ENCODE assay signal across 14 cellular contexts in the genomic region with DNA sequence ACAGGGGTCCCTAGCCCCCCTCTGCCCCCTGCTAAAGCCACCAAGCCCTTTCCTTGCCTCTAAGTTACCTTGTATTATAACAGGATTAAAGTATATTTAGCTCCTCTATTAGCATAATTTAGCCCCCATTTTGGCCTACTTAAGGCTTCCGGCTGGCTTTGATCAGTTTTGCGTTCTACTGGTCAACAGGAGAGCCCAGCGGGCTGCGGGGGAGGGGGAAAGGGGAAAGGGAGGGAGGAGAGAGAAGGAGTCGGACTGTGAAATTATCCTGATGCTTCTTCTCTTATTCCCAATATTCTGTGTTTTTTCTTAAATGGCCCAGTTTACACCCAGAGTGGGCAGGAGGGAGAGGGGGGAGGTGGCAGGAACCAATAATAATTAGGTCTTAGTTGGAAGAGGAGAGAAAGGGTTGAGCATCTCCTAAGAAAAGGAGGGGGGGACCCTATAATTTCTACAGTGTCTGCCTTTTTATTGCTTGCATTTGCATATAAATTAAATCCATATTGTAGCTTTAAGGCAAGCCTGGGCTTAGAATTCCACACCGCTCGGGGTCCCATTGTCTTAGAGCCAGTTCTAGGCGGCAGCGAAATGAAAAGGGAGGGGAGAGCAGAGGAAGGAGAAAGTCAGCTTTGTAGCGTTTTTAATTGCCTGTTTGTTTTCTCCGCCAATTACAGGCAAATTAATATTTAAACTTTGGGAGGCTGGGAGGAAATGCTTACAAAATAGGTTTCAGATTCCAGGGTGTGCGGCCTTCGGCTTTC. TPM values are rescaled to one million over a fixed set of nuclear protein-coding genes. Genes with fewer than 3 reads are reported as not detected.
DNase-seq lines count a peak whose midpoint lies in the region; ATAC-seq and TF ChIP-seq lines count a peak whose summit lies in the region.
"Had no signal": no experiment of that assay in that cellular context is flagged by ENCODE, and none has a peak within 500 bp of the region (broad histone marks: within the 10 kb centered on the region; RNA-seq: fewer than 3 reads in every experiment).

No MANE protein-coding gene starts in this region.

- WGBS in mesenchymal stem cell: 69% methylated on average over 12 of the region's 13 CpGs
- WGBS in thyroid gland, 2 donors: 49 to 50% methylated on average over 13 of the region's 13 CpGs

- H3K4ac ChIP-seq in mesenchymal stem cell (ENCODE audit: low read depth in 1 of 2, low read length in 2 of 2): no peak overlapping the region

- no peaks in the 10 kb centered on the region for H3K9me3 Mint-ChIP-seq in stimulated activated naive CD8-positive, alpha-beta T cell treated with anti-CD3 and anti-CD28 coated beads, Interleukin-15, amount 100 ng/mL, for 72 hours
- H3K9me3 Mint-ChIP-seq in brain: no peaks in the 10 kb centered on the region
- no peaks in the 10 kb centered on the region for H3K9me3 Mint-ChIP-seq in activated CD8-positive, alpha-beta T cell treated with anti-CD3 and anti-CD28 coated beads for 36 hours
- H3K9me3 Mint-ChIP-seq: activated naive CD4-positive, alpha-beta T cell treated with anti-CD3 and anti-CD28 coated beads, Interleukin-2, amount 50 U/mL, for 72 hours had no signal

- no peak overlapping the region for H2AFZ ChIP-seq in mesenchymal stem cell (ENCODE audit: low read depth, low read length)

- no peak overlapping the region for H3K18ac ChIP-seq in mesenchymal stem cell (ENCODE audit: low read depth in 1 of 2, low read length in 2 of 2)

- intact Hi-C loops in activated CD8-positive, alpha-beta T cell treated with anti-CD3 and anti-CD28 coated beads for 36 hours (cut with micrococcal nuclease): no loop called here
- intact Hi-C loops in thyroid gland (cut with DNase I): no loop called here

- no peaks in the 10 kb centered on the region for H3K4me1 ChIP-seq in mesenchymal stem cell (ENCODE audit: control insufficient read depth, insufficient read depth, low read depth, low read length)
- no peaks in the 10 kb centered on the region for H3K4me1 ChIP-seq in thyroid gland

- peaks cover 84% of the 10 kb centered on the region for H3K27me3 Mint-ChIP-seq in stimulated activated naive CD8-positive, alpha-beta T cell treated with anti-CD3 and anti-CD28 coated beads, Interleukin-15, amount 100 ng/mL, for 72 hours
- H3K27me3 Mint-ChIP-seq in brain: peaks cover 88% of the 10 kb centered on the region
- peaks cover 46% of the 10 kb centered on the region for H3K27me3 Mint-ChIP-seq in activated CD8-positive, alpha-beta T cell treated with anti-CD3 and anti-CD28 coated beads for 36 hours

- TF ChIP-seq POLR2A in thyroid gland (IDR thresholded peaks at IDR 0.05): no peak

- H2AK5ac ChIP-seq in mesenchymal stem cell (ENCODE audit: low read length, severe bottlenecking): no peak overlapping the region

- H2BK5ac ChIP-seq in mesenchymal stem cell (ENCODE audit: low read depth, low read length, poor library complexity, severe bottlenecking): no peak overlapping the region

- no peak overlapping the region for H2BK12ac ChIP-seq in mesenchymal stem cell (ENCODE audit: low read length in 2 of 2)

- no peak for DNase-seq in stimulated activated naive CD8-positive, alpha-beta T cell treated with anti-CD3 and anti-CD28 coated beads, Interleukin-15, amount 100 ng/mL, for 72 hours
- no peak for DNase-seq in stimulated activated naive CD8-positive, alpha-beta T cell treated with anti-CD3 and anti-CD28 coated beads, Interleukin-15, Interleukin-2, amounts not matched to agents 100 U/mL and 50 U/mL, for 24 hours
- DNase-seq in mesenchymal stem cell: no peak
- DNase-seq in activated CD8-positive, alpha-beta T cell treated with anti-CD3 and anti-CD28 coated beads for 36 hours: no peak
- no peak for DNase-seq in SK-N-DZ (ENCODE audit: low spot score)
- DNase-seq in thyroid gland: no peak
- no peak for DNase-seq in activated CD4-positive, alpha-beta T cell treated with anti-CD3 and anti-CD28 coated beads for 1 hour
- DNase-seq: activated CD4-positive, alpha-beta T cell treated with anti-CD3 and anti-CD28 coated beads, Interleukin-2, amount 50 U/mL, for 4 hours; IMR-90 had no signal

- CTCF ChIA-PET in activated CD8-positive, alpha-beta T cell treated with anti-CD3 and anti-CD28 coated beads for 36 hours (lab: Charles Lee): interaction anchor here (0.7 kb wide), 1 partner anchor 9 kb away, joined by 3 read pairs; no protein-coding TSS in a partner anchor

- no peaks in the 10 kb centered on the region for H3K79me1 ChIP-seq in mesenchymal stem cell (replicated peaks; ENCODE audit: low read length, poor library complexity, severe bottlenecking)

- H2BK120ac ChIP-seq in mesenchymal stem cell (ENCODE audit: low read depth, low read length): no peak overlapping the region

- no peak overlapping the region for H3K27ac Mint-ChIP-seq in stimulated activated naive CD8-positive, alpha-beta T cell treated with anti-CD3 and anti-CD28 coated beads, Interleukin-15, amount 100 ng/mL, for 72 hours
- peak overlapping the region in 2 of 5 experiments; percentile 93 for H3K27ac Mint-ChIP-seq in brain
- no peak overlapping the region for H3K27ac Mint-ChIP-seq in activated CD8-positive, alpha-beta T cell treated with anti-CD3 and anti-CD28 coated beads for 36 hours
- H3K27ac Mint-ChIP-seq: activated naive CD4-positive, alpha-beta T cell treated with anti-CD3 and anti-CD28 coated beads, Interleukin-2, amount 50 U/mL, for 72 hours had no signal

- ATAC-seq in stimulated activated naive CD8-positive, alpha-beta T cell treated with anti-CD3 and anti-CD28 coated beads, Interleukin-15, amount 100 ng/mL, for 72 hours: no peak
- ATAC-seq in stimulated activated naive CD8-positive, alpha-beta T cell treated with anti-CD3 and anti-CD28 coated beads, Interleukin-15, Interleukin-2, amounts not matched to agents 100 U/mL and 50 U/mL, for 24 hours: no peak
- no peak for ATAC-seq in activated CD8-positive, alpha-beta T cell treated with anti-CD3 and anti-CD28 coated beads for 36 hours
- ATAC-seq: activated naive CD4-positive, alpha-beta T cell treated with anti-CD3 and anti-CD28 coated beads, Interleukin-2, amount 50 U/mL, for 72 hours had no signal

- H3K36me3 ChIP-seq in mesenchymal stem cell (ENCODE audit: control insufficient read depth in 1 of 2, insufficient read depth in 2 of 2, low read depth in 1 of 2, low read length in 2 of 2) (no peaks in the 10 kb centered on the region), thyroid gland (no peaks in the 10 kb centered on the region)

- H2BK15ac ChIP-seq in mesenchymal stem cell (ENCODE audit: low read depth, poor library complexity, severe bottlenecking): no peak overlapping the region

- H3K4me2 ChIP-seq in mesenchymal stem cell (ENCODE audit: low read length, poor library complexity, severe bottlenecking): no peak overlapping the region

- H3K14ac ChIP-seq in mesenchymal stem cell (ENCODE audit: low read length in 2 of 2): no peak overlapping the region

- POLR2A ChIA-PET in activated CD8-positive, alpha-beta T cell treated with anti-CD3 and anti-CD28 coated beads for 36 hours (lab: Charles Lee): no interaction called here

- no peak overlapping the region for H4K8ac ChIP-seq in mesenchymal stem cell (ENCODE audit: low read length)

- no peaks in the 10 kb centered on the region for H3K36me3 Mint-ChIP-seq in brain
- H3K36me3 Mint-ChIP-seq in activated CD8-positive, alpha-beta T cell treated with anti-CD3 and anti-CD28 coated beads for 36 hours (ENCODE audit: low read depth): no peaks in the 10 kb centered on the region

- H3K9ac ChIP-seq in mesenchymal stem cell (ENCODE audit: low read length): peak overlapping the region; percentile 66

- no peak overlapping the region for H3K4me3 ChIP-seq in mesenchymal stem cell (ENCODE audit: insufficient read depth in 1 of 2, low read depth in 1 of 2, low read length in 2 of 2)
- H3K4me3 ChIP-seq in thyroid gland (replicated peaks in 1 of 3): no peak overlapping the region

- H3K9me3 ChIP-seq in mesenchymal stem cell (ENCODE audit: control insufficient read depth, low read length) (no peaks in the 10 kb centered on the region), thyroid gland (no peaks in the 10 kb centered on the region)

- no peak overlapping the region for H4K91ac ChIP-seq in mesenchymal stem cell (ENCODE audit: low read length)

- no peaks in the 10 kb centered on the region for H3K27me3 ChIP-seq in mesenchymal stem cell (ENCODE audit: control insufficient read depth in 1 of 2, insufficient read depth in 1 of 2, low read length in 2 of 2)
- H3K27me3 ChIP-seq in thyroid gland: no peaks in the 10 kb centered on the region

- TF ChIP-seq CTCF in brain (conservative IDR thresholded peaks at IDR 0.05): no peak
- TF ChIP-seq CTCF in activated CD8-positive, alpha-beta T cell treated with anti-CD3 and anti-CD28 coated beads for 36 hours (IDR thresholded peaks at IDR 0.05): no peak
- no peak for TF ChIP-seq CTCF in thyroid gland (IDR thresholded peaks at IDR 0.05)

- H3K27ac ChIP-seq in mesenchymal stem cell (ENCODE audit: low read length, poor library complexity, severe bottlenecking): no peak overlapping the region
- H3K27ac ChIP-seq in thyroid gland: no peak overlapping the region

- peak overlapping the region; percentile 31 to 67 for H3K4me3 Mint-ChIP-seq in stimulated activated naive CD8-positive, alpha-beta T cell treated with anti-CD3 and anti-CD28 coated beads, Interleukin-15, amount 100 ng/mL, for 72 hours
- H3K4me3 Mint-ChIP-seq in brain: peak overlapping the region; percentile 44 to 82 (median 74)
- no peak overlapping the region for H3K4me3 Mint-ChIP-seq in activated CD8-positive, alpha-beta T cell treated with anti-CD3 and anti-CD28 coated beads for 36 hours

- H3K4me1 Mint-ChIP-seq in stimulated activated naive CD8-positive, alpha-beta T cell treated with anti-CD3 and anti-CD28 coated beads, Interleukin-15, amount 100 ng/mL, for 72 hours: peaks cover 10% of the 10 kb centered on the region
- H3K4me1 Mint-ChIP-seq in brain: peaks cover 35% of the 10 kb centered on the region
- no peaks in the 10 kb centered on the region for H3K4me1 Mint-ChIP-seq in activated CD8-positive, alpha-beta T cell treated with anti-CD3 and anti-CD28 coated beads for 36 hours (ENCODE audit: low read depth)

- no peak overlapping the region for H3K23ac ChIP-seq in mesenchymal stem cell (ENCODE audit: low read length in 2 of 2)

RNA-seq across cellular contexts. Expression of gene EN1, which starts 39.6 kb away (rescaled TPM):
- not detected for polyA plus RNA-seq in brain (ENCODE audit: insufficient read depth, low read depth, low replicate concordance)
- polyA plus RNA-seq in mesenchymal stem cell (2013, experiment 1 of 2): not detected
- polyA plus RNA-seq in mesenchymal stem cell (2013, experiment 2 of 2): not detected
- total RNA-seq in activated CD8-positive, alpha-beta T cell treated with anti-CD3 and anti-CD28 coated beads for 36 hours: not detected
- polyA plus RNA-seq in SK-N-DZ (2014; cell fraction: cytosol; rRNA removed): 0.51 and 0.89 TPM in 2 replicates
- 0.50 TPM in 1 of 2 replicates, not detected in the other for polyA plus RNA-seq in SK-N-DZ (2014; cell fraction: nucleus; rRNA removed)
- total RNA-seq in thyroid gland: under 1 TPM in 1 of 4 donors, not detected in 3; 0.11 TPM
- total RNA-seq: activated naive CD4-positive, alpha-beta T cell treated with anti-CD3 and anti-CD28 coated beads, Interleukin-2, amount 50 U/mL, for 72 hours; IMR-90; kidney epithelial cell; osteocyte; T-helper 1 cell treated with Interleukin-12 subunit alpha and Interleukin-12 subunit beta and Interleukin-4 antibody, amounts not matched to agents 30 ng/mL and 1 ng/mL, for 36 hours had no signal
- polyA plus RNA-seq: IMR-90 had no signal
